Comparison of ENCODE assay signal across 11 cellular contexts in genomic region chr6:11196511-11197174, GRCh38. TPM values are rescaled to one million over a fixed set of nuclear protein-coding genes. Genes with fewer than 3 reads are reported as not detected.
DNase-seq lines count a peak whose midpoint lies in the region; ATAC-seq, FAIRE-seq and TF ChIP-seq lines count a peak whose summit lies in the region.
"Had no signal": no experiment of that assay in that cellular context is flagged by ENCODE, and none has a peak within 500 bp of the region (broad histone marks: within the 10 kb centered on the region; RNA-seq: fewer than 3 reads in every experiment).

No MANE protein-coding gene starts in this region.

- no peak for TF ChIP-seq RAD21 in GM12878 (IDR thresholded peaks at IDR 0.05; ENCODE audit: insufficient read depth, low read depth, low read length)

- TF ChIP-seq CTCF in heart left ventricle (IDR thresholded peaks at IDR 0.05) (no peak), GM12878 (IDR thresholded peaks at IDR 0.05 in 2 of 3, conservative IDR thresholded peaks at IDR 0.05 in 1 of 3; ENCODE audit: control insufficient read depth in 2 of 3, extremely low read depth in 1 of 3, insufficient read depth in 1 of 3, low read depth in 3 of 3, low read length in 3 of 3) (no peak), prostate gland (IDR thresholded peaks at IDR 0.05) (no peak), lower leg skin (IDR thresholded peaks at IDR 0.05) (no peak)

- H3K23ac ChIP-seq in mesenchymal stem cell (ENCODE audit: low read length in 2 of 2): no peak overlapping the region

- H3K4ac ChIP-seq in mesenchymal stem cell (ENCODE audit: low read depth in 1 of 2, low read length in 2 of 2): peak overlapping the region; percentile 19 to 29

- no peaks in the 10 kb centered on the region for H3K27me3 ChIP-seq in right cardiac atrium (ENCODE audit: control insufficient read depth, insufficient read depth)
- H3K27me3 ChIP-seq in heart left ventricle: no peaks in the 10 kb centered on the region
- H3K27me3 ChIP-seq in GM12878 (replicated peaks in 1 of 2; ENCODE audit: control insufficient read depth in 2 of 2, insufficient read depth in 2 of 2, low read length in 1 of 2): no peaks in the 10 kb centered on the region
- H3K27me3 ChIP-seq in mesenchymal stem cell (ENCODE audit: control insufficient read depth in 1 of 2, insufficient read depth in 1 of 2, low read length in 2 of 2): no peaks in the 10 kb centered on the region
- no peaks in the 10 kb centered on the region for H3K27me3 ChIP-seq in aorta (ENCODE audit: control insufficient read depth in 1 of 2, insufficient read depth in 2 of 2, low read length in 1 of 2)
- no peaks in the 10 kb centered on the region for H3K27me3 ChIP-seq in prostate gland (replicated peaks; ENCODE audit: insufficient read depth)

- WGBS in right cardiac atrium: 62% methylated on average over 15 of the region's 15 CpGs
- 63 to 72% (median 70%) methylated on average over 15 of the region's 15 CpGs for WGBS in heart left ventricle, 4 donors
- WGBS in GM12878 (ENCODE audit: insufficient coverage, insufficient replicate concordance, low lambda C conversion rate, missing lambda C conversion rate): 89% methylated on average over 15 of the region's 15 CpGs
- 13% methylated on average over 12 of the region's 15 CpGs for WGBS in mesenchymal stem cell
- 44 to 50% methylated on average over 15 of the region's 15 CpGs for WGBS in aorta, 2 donors
- WGBS in prostate gland: 77% methylated on average over 15 of the region's 15 CpGs
- WGBS in lower leg skin, 2 donors: 70 to 75% methylated on average over 15 of the region's 15 CpGs

- RAD21 ChIA-PET in GM12878 (lab: Charles Lee; ENCODE audit: unreplicated experiment): no interaction called here

- peak overlapping the region; percentile 75 for H2BK120ac ChIP-seq in mesenchymal stem cell (ENCODE audit: low read depth, low read length)

- H3K36me3 ChIP-seq in heart left ventricle: peaks cover 0 to 47% (median 38%) of the 10 kb centered on the region in 9 donors
- peaks cover 0 to 8% of the 10 kb centered on the region in 2 experiments for H3K36me3 ChIP-seq in GM12878 (ENCODE audit: control insufficient read depth in 2 of 2, insufficient read depth in 2 of 2, low read length in 1 of 2)
- H3K36me3 ChIP-seq in mesenchymal stem cell (ENCODE audit: control insufficient read depth in 1 of 2, insufficient read depth in 2 of 2, low read depth in 1 of 2, low read length in 2 of 2): peaks cover 0 to 12% of the 10 kb centered on the region in 2 experiments
- H3K36me3 ChIP-seq in aorta (ENCODE audit: control insufficient read depth in 1 of 2, insufficient read depth in 2 of 2, low read length in 1 of 2): peaks cover 0 to 2% of the 10 kb centered on the region in 2 donors
- H3K36me3 ChIP-seq in prostate gland: peaks cover 0 to 13% of the 10 kb centered on the region in 2 donors

- peak overlapping the region; percentile 0 to 71 for H3K18ac ChIP-seq in mesenchymal stem cell (ENCODE audit: low read depth in 1 of 2, low read length in 2 of 2)

- H3K4me3 ChIP-seq in right cardiac atrium (ENCODE audit: low read length) (no peak overlapping the region), heart left ventricle (no peak overlapping the region), GM12878 (no peak overlapping the region), mesenchymal stem cell (ENCODE audit: insufficient read depth in 1 of 2, low read depth in 1 of 2, low read length in 2 of 2) (no peak overlapping the region), aorta (ENCODE audit: low read length in 2 of 2) (no peak overlapping the region), prostate gland (no peak overlapping the region), lower leg skin (ENCODE audit: low read depth, poor library complexity, severe bottlenecking) (no peak overlapping the region)

- H3K9ac ChIP-seq in GM12878 (ENCODE audit: control insufficient read depth, insufficient read depth, low read length): no peak overlapping the region
- H3K9ac ChIP-seq in mesenchymal stem cell (ENCODE audit: low read length): peak overlapping the region; percentile 3

- peak overlapping the region; percentile 88 for H4K91ac ChIP-seq in mesenchymal stem cell (ENCODE audit: low read length)

- in situ Hi-C loops in GM12878 (cut with MboI): no loop called here

- BruUV-seq in GM12878 (replicated peaks; lab: Mats Ljungman, UMichigan): no TSS peak

- H3K79me1 ChIP-seq in mesenchymal stem cell (replicated peaks; ENCODE audit: low read length, poor library complexity, severe bottlenecking): peaks cover 12% of the 10 kb centered on the region

- no peaks in the 10 kb centered on the region for H4K20me1 ChIP-seq in GM12878 (ENCODE audit: control insufficient read depth, insufficient read depth)

- peak overlapping the region; percentile 37 for H2AK5ac ChIP-seq in mesenchymal stem cell (ENCODE audit: low read length, severe bottlenecking)

- H3K4me2 ChIP-seq in GM12878 (ENCODE audit: control insufficient read depth, insufficient read depth) (no peak overlapping the region), mesenchymal stem cell (ENCODE audit: low read length, poor library complexity, severe bottlenecking) (peak overlapping the region; percentile 56)

- TF ChIP-seq POLR2A in heart left ventricle (IDR thresholded peaks at IDR 0.05): no peak
- TF ChIP-seq POLR2A in GM12878 (IDR thresholded peaks at IDR 0.05; ENCODE audit: low read depth, low read length): no peak
- no peak for TF ChIP-seq POLR2A in prostate gland (IDR thresholded peaks at IDR 0.05)
- no peak for TF ChIP-seq POLR2A in lower leg skin (IDR thresholded peaks at IDR 0.05)

- H3K27ac ChIP-seq in right cardiac atrium (ENCODE audit: low read length) (peak overlapping the region; percentile 74), heart left ventricle (peak overlapping the region in 5 of 12 donors; percentile 42 to 65 (median 55)), GM12878 (ENCODE audit: control insufficient read depth, insufficient read depth) (no peak overlapping the region), mesenchymal stem cell (ENCODE audit: low read length, poor library complexity, severe bottlenecking) (peak overlapping the region; percentile 97), aorta (ENCODE audit: low read depth in 1 of 2, low read length in 2 of 2) (peak overlapping the region; percentile 37 to 96), prostate gland (no peak overlapping the region)

- peaks cover 17% of the 10 kb centered on the region for H3K4me1 ChIP-seq in right cardiac atrium (ENCODE audit: control insufficient read depth, insufficient read depth, low read length)
- peaks cover 0 to 73% (median 46%) of the 10 kb centered on the region in 12 donors for H3K4me1 ChIP-seq in heart left ventricle
- peaks cover 5% of the 10 kb centered on the region; the same call in 1 of the 2 replicates for H3K4me1 ChIP-seq in GM12878 (ENCODE audit: control insufficient read depth, insufficient read depth, low read length)
- peaks cover 15% of the 10 kb centered on the region for H3K4me1 ChIP-seq in mesenchymal stem cell (ENCODE audit: control insufficient read depth, insufficient read depth, low read depth, low read length)
- peaks cover 10 to 13% of the 10 kb centered on the region in 2 donors for H3K4me1 ChIP-seq in aorta (ENCODE audit: control insufficient read depth in 1 of 2, insufficient read depth in 2 of 2, low read length in 2 of 2)
- H3K4me1 ChIP-seq in prostate gland (replicated peaks): no peaks in the 10 kb centered on the region

- no peak for ATAC-seq in right cardiac atrium
- no peak for ATAC-seq in heart left ventricle
- no peak for ATAC-seq in GM12878
- ATAC-seq in aorta (ENCODE audit: low FRiP score): no peak
- ATAC-seq: HCT116 had no signal

- CTCF ChIA-PET in GM12878 (lab: Yijun Ruan, JAX): no interaction called here

- peak overlapping the region; percentile 98 for H2BK5ac ChIP-seq in mesenchymal stem cell (ENCODE audit: low read depth, low read length, poor library complexity, severe bottlenecking)

- intact Hi-C loops in right cardiac atrium (cut with DNase I): no loop called here
- intact Hi-C loops in heart left ventricle (cut with DNase I): no loop called here
- intact Hi-C loops in GM12878 (cut with micrococcal nuclease; ENCODE audit: unreplicated experiment): no loop called here
- intact Hi-C loops in aorta (cut with DNase I): loop anchor here in 1 of 2 donors (5.0 kb wide), 1 partner anchor 36 kb away; the partner anchor contains the start of gene NEDD9
- intact Hi-C loops in prostate gland (cut with DNase I): no loop called here
- intact Hi-C loops in lower leg skin (cut with DNase I; ENCODE audit: low total_unique reads): no loop called here

- POLR2A ChIA-PET in GM12878 (lab: Charles Lee): no interaction called here

- H4K8ac ChIP-seq in mesenchymal stem cell (ENCODE audit: low read length): peak overlapping the region; percentile 63

- no peak overlapping the region for H3K14ac ChIP-seq in mesenchymal stem cell (ENCODE audit: low read length in 2 of 2)

- SMC1A ChIA-PET in GM12878 (lab: Charles Lee; ENCODE audit: uncharacterized antibody, unreplicated experiment): interaction anchor here (1.0 to 1.5 kb wide), 2 partner anchors 13 to 24 kb away, joined by 3 to 4 read pairs; no protein-coding TSS in a partner anchor

- peak overlapping the region; percentile 40 to 89 for H2BK12ac ChIP-seq in mesenchymal stem cell (ENCODE audit: low read length in 2 of 2)

- no peak overlapping the region for H2AFZ ChIP-seq in GM12878 (ENCODE audit: control insufficient read depth, low read depth, low read length)
- H2AFZ ChIP-seq in mesenchymal stem cell (ENCODE audit: low read depth, low read length): no peak overlapping the region

- TF ChIP-seq EP300 in GM12878 (IDR thresholded peaks at IDR 0.05; ENCODE audit: borderline replicate concordance in 1 of 2, control insufficient read depth in 1 of 2, low read depth in 2 of 2, low read length in 2 of 2): no peak

- peak overlapping the region; percentile 36 for H2BK15ac ChIP-seq in mesenchymal stem cell (ENCODE audit: low read depth, poor library complexity, severe bottlenecking)

- H3K9me3 ChIP-seq in right cardiac atrium (ENCODE audit: control insufficient read depth, low read length) (no peaks in the 10 kb centered on the region), heart left ventricle (no peaks in the 10 kb centered on the region), GM12878 (replicated peaks; ENCODE audit: control insufficient read depth, insufficient read depth, low read length) (no peaks in the 10 kb centered on the region), mesenchymal stem cell (ENCODE audit: control insufficient read depth, low read length) (no peaks in the 10 kb centered on the region), aorta (ENCODE audit: control insufficient read depth, low read length) (no peaks in the 10 kb centered on the region), prostate gland (no peaks in the 10 kb centered on the region)

- no peak for FAIRE-seq in GM12878 (lab: Jason Lieb, UNC)
- FAIRE-seq: islet of Langerhans had no signal

- no peaks in the 10 kb centered on the region for H3K79me2 ChIP-seq in GM12878 (ENCODE audit: control insufficient read depth, insufficient read depth, low read length)

- no peak for DNase-seq in right cardiac atrium
- DNase-seq in heart left ventricle: no peak
- DNase-seq in GM12878 (ENCODE audit: low read depth, low spot score): no peak
- DNase-seq in mesenchymal stem cell: peak; percentile 89
- no peak for DNase-seq in aorta
- DNase-seq in prostate gland (ENCODE audit: low spot score): no peak
- DNase-seq in lower leg skin (ENCODE audit: low spot score in 2 of 2): no peak
- DNase-seq in amygdala (lab: John Stamatoyannopoulos, UW): no peak
- DNase-seq: activated naive CD4-positive, alpha-beta T cell had no signal

RNA-seq across cellular contexts. Expression of gene NEDD9, which starts 35.8 kb away (rescaled TPM):
- total RNA-seq in right cardiac atrium (10 to 100 TPM; 21.8 to 38.0 (median 29.1) TPM), heart left ventricle (10 to 100 TPM; 10.2 to 55.7 (median 20.9) TPM), GM12878 (2014; rRNA removed) (16.9 and 21.3 TPM in 2 replicates), GM12878 (2014; rRNA removed; fragmentation: Illumina TruSeq; extraction: Trizol) (18.4 and 20.1 TPM in 2 replicates), GM12878 (2021) (15.2 and 17.5 TPM in 2 replicates), aorta (100 to 1,000 TPM in 1 of 2 donors, 10 to 100 TPM in 1; 49.8 to 252 TPM), prostate gland (10 to 100 TPM; 51.1 to 72.1 TPM), lower leg skin (10 to 100 TPM; 26.8 to 46.0 (median 32.6) TPM)
- polyA plus RNA-seq in right cardiac atrium (20.9 TPM), heart left ventricle (10 to 100 TPM; 13.4 to 21.2 TPM), GM12878 (2011; rRNA removed) (82.7 and 92.6 TPM in 2 replicates), GM12878 (2014; fragmentation: Illumina TruSeq; extraction: Trizol) (14.0 and 14.2 TPM in 2 replicates), GM12878 (2014; fragmentation: Nextera tagmentation; extraction: Ambion mirVana) (1 to 10 TPM; 4.9 to 6.3 TPM), GM12878 (2014; rRNA removed) (13.0 and 15.3 TPM in 2 replicates), GM12878 (2016; fragmentation: Nextera tagmentation; extraction: Ambion mirVana) (10 to 100 TPM in 1 of 2 experiments, 1 to 10 TPM in 1; 9.7 to 12.1 TPM), aorta (10 to 100 TPM; 11.3 to 26.9 TPM)
- 359 and 392 TPM in 2 replicates for total RNA-seq in GM12878 (2013; cell fraction: nucleolus; rRNA removed)
- polyA plus RNA-seq in GM12878 (2011; ENCODE audit: low read depth): 21.4 TPM
- 78.6 and 84.6 TPM in 2 replicates for polyA plus RNA-seq in GM12878 (2011; cell fraction: cytosol; rRNA removed)
- polyA plus RNA-seq in GM12878 (2011; cell fraction: nucleus; rRNA removed): 78.6 and 79.5 TPM in 2 replicates
- 29.0 and 31.7 TPM in 2 replicates for polyA plus RNA-seq in GM12878 (2012)
- polyA minus RNA-seq in GM12878 (2011; rRNA and poly(A)+ RNA removed): 260 and 266 TPM in 2 replicates
- polyA minus RNA-seq in GM12878 (2011; cell fraction: cytosol; rRNA and poly(A)+ RNA removed): 53.4 and 63.7 TPM in 2 replicates
- 204 and 326 TPM in 2 replicates for polyA minus RNA-seq in GM12878 (2011; cell fraction: nucleus; rRNA and poly(A)+ RNA removed)
- polyA plus RNA-seq in mesenchymal stem cell (2013, experiment 1 of 2): 6.1 TPM
- 6.1 TPM for polyA plus RNA-seq in mesenchymal stem cell (2013, experiment 2 of 2)

Comparison
In these comparisons a context has a peak if more than half of its experiments do, and no peak if none do; other contexts are left out.
1. H3K27ac ChIP-seq: peak in right cardiac atrium (single experiment), mesenchymal stem cell (single experiment) and aorta (2 of 2); none in GM12878 (single experiment) and prostate gland (0 of 2).